In genomic region chr1:226954777-226955176, GRCh38 we compare ENCODE assay signal across 16 cellular contexts.
"Had no signal": no experiment of that assay in that cellular context is flagged by ENCODE, and none has a peak within 500 bp of the region (broad histone marks: within the 10 kb centered on the region; RNA-seq: fewer than 3 reads in every experiment).

No MANE protein-coding gene starts in this region.

- FAIRE-seq: keratinocyte had no signal

- H3K27me3 Mint-ChIP-seq: activated naive CD8-positive, alpha-beta T cell treated with anti-CD3 and anti-CD28 coated beads, Interleukin-2, amount 10 ng/mL, durations not matched to agents 7 days and 5 days; stimulated activated memory B cell treated with anti-CD40 and anti-IgM and Interleukin-4, amounts not matched to agents 10 μg/mL and 1 μg/mL and 100 μg/mL, for 72 hours had no signal

- H3K4me1 Mint-ChIP-seq: activated naive CD8-positive, alpha-beta T cell treated with anti-CD3 and anti-CD28 coated beads, Interleukin-2, amount 10 ng/mL, durations not matched to agents 7 days and 5 days had no signal

- H3K36me3 ChIP-seq: lower lobe of right lung, thyroid gland, uterus, WERI-Rb-1 had no signal

- H3K9me3 ChIP-seq: body of pancreas, lower lobe of right lung, thyroid gland, uterus had no signal

- H3K4me3 Mint-ChIP-seq: activated naive CD8-positive, alpha-beta T cell treated with anti-CD3 and anti-CD28 coated beads, Interleukin-2, amount 10 ng/mL, durations not matched to agents 7 days and 5 days; stimulated activated memory B cell treated with anti-CD40 and anti-IgM and Interleukin-4, amounts not matched to agents 10 μg/mL and 1 μg/mL and 100 μg/mL, for 72 hours had no signal

- H3K27me3 ChIP-seq: body of pancreas, dorsolateral prefrontal cortex, thyroid gland, uterus had no signal

- DNase-seq: activated CD4-positive, alpha-beta T cell treated with anti-CD3 and anti-CD28 coated beads, Interleukin-2, amount 50 U/mL, for 4 hours; activated naive CD8-positive, alpha-beta T cell treated with anti-CD3 and anti-CD28 coated beads, Interleukin-2, amount 10 ng/mL, durations not matched to agents 7 days and 5 days; body of pancreas; caudate nucleus; dorsolateral prefrontal cortex; foreskin fibroblast; lower lobe of right lung; stimulated activated CD4-positive, alpha-beta T cell treated with anti-CD3 and anti-CD28 coated beads, Interleukin-4, amount 100 ng/mL, for 24 hours; thyroid gland; uterus; WERI-Rb-1 had no signal

- H3K27ac Mint-ChIP-seq: activated naive CD8-positive, alpha-beta T cell treated with anti-CD3 and anti-CD28 coated beads, Interleukin-2, amount 10 ng/mL, durations not matched to agents 7 days and 5 days had no signal

- ATAC-seq: body of pancreas; sciatic nerve; stimulated activated memory B cell treated with anti-CD40 and anti-IgM and Interleukin-4, amounts not matched to agents 10 μg/mL and 1 μg/mL and 100 μg/mL, for 72 hours had no signal

- H3K27ac ChIP-seq: body of pancreas, dorsolateral prefrontal cortex, epithelial cell of prostate, lower lobe of right lung, SK-N-MC, thyroid gland, uterus, WERI-Rb-1 had no signal

- H3K4me3 ChIP-seq: body of pancreas, dorsolateral prefrontal cortex, lower lobe of right lung, SK-N-MC, thyroid gland, uterus had no signal

- H3K4me1 ChIP-seq: lower lobe of right lung, thyroid gland, uterus had no signal
